28 cellular contexts compared by ENCODE assay signal in genomic region chr1:113951719-113952118, GRCh38. TPM values are rescaled to one million over a fixed set of nuclear protein-coding genes. Genes with fewer than 3 reads are reported as not detected.
A peak's percentile ranks its signal among the peaks of the same experiment; 100 is the strongest.
DNase-seq lines count a peak whose midpoint lies in the region; ATAC-seq, FAIRE-seq and TF ChIP-seq lines count a peak whose summit lies in the region.
"Had no signal": no experiment of that assay in that cellular context is flagged by ENCODE, and none has a peak within 500 bp of the region (broad histone marks: within the 10 kb centered on the region; RNA-seq: fewer than 3 reads in every experiment).

No MANE protein-coding gene starts in this region.

- TF ChIP-seq RAD21 in K562 (CRISPR knock-in tag; conservative IDR thresholded peaks at IDR 0.05 in 1 of 2, IDR thresholded peaks at IDR 0.05 in 1 of 2) = no peak

- no peak for DNase-seq in activated naive CD4-positive, alpha-beta T cell treated with anti-CD3 and anti-CD28 coated beads, Interleukin-2, amount 10 ng/mL, durations not matched to agents 7 days and 5 days
- DNase-seq in T-helper 17 cell (no peak), K562 (ENCODE audit: extremely low read depth in 1 of 4, low spot score in 3 of 4) (no peak), erythroblast (lab: John Stamatoyannopoulos, UW) (no peak), GM13977 (ENCODE audit: low spot score) (no peak)
- DNase-seq in effector memory CD4-positive, alpha-beta T cell = no peak
- DNase-seq: Calu3; DMS79 treated with DMSO at 0.1 percent for 48 hours; GF-D8; KG1; MM.1S; NCI-H1417; NCI-H1694; NCI-H2029 treated with DMSO at 0.1 percent for 48 hours; NCI-H446 treated with DMSO at 0.1 percent for 48 hours; NCI-H526; NCI-H82; NK-92 treated with Interleukin-12 subunit alpha and Interleukin-12 subunit beta, amount 100 ng/mL, for 24 hours; PC-9; SJCRH30 had no signal

- no peak overlapping the region for H3K4me3 Mint-ChIP-seq in activated naive CD4-positive, alpha-beta T cell treated with anti-CD3 and anti-CD28 coated beads, Interleukin-2, amount 50 U/mL, for 24 hours
- H3K4me3 Mint-ChIP-seq in activated naive CD4-positive, alpha-beta T cell treated with anti-CD3 and anti-CD28 coated beads, Interleukin-2, amount 10 ng/mL, durations not matched to agents 7 days and 5 days = no peak overlapping the region
- H3K4me3 Mint-ChIP-seq in T-helper 17 cell = no peak overlapping the region

- no peaks in the 10 kb centered on the region for H3K9me3 ChIP-seq in T-helper 17 cell (ENCODE audit: control insufficient read depth, low read length, poor library complexity, severe bottlenecking)
- no peaks in the 10 kb centered on the region for H3K9me3 ChIP-seq in K562 (replicated peaks; ENCODE audit: control insufficient read depth, insufficient read depth, low read depth, low read length)
- H3K9me3 ChIP-seq in effector memory CD4-positive, alpha-beta T cell (ENCODE audit: control insufficient read depth, low read length) = no peaks in the 10 kb centered on the region
- H3K9me3 ChIP-seq: BLaER1, SJCRH30 had no signal

- H2AFZ ChIP-seq in K562 (ENCODE audit: low read depth, low read length) = no peak overlapping the region
- H2AFZ ChIP-seq: PC-9 had no signal

- POLR2A ChIA-PET in K562 (lab: Yijun Ruan, JAX) = interaction anchor here (0.6 to 2.9 kb wide), 5 partner anchors 8 to 554 kb away, joined by 3 to 16 read pairs (median 4); no protein-coding TSS in a partner anchor

- peaks cover 50% of the 10 kb centered on the region for H3K36me3 ChIP-seq in K562 (ENCODE audit: control insufficient read depth, insufficient read depth, low read length)
- peaks cover 21% of the 10 kb centered on the region for H3K36me3 ChIP-seq in effector memory CD4-positive, alpha-beta T cell (ENCODE audit: control insufficient read depth, insufficient read depth, low read length)

- peak overlapping the region; percentile 65 for H3K27ac Mint-ChIP-seq in activated naive CD4-positive, alpha-beta T cell treated with anti-CD3 and anti-CD28 coated beads, Interleukin-2, amount 50 U/mL, for 24 hours
- H3K27ac Mint-ChIP-seq in activated naive CD4-positive, alpha-beta T cell treated with anti-CD3 and anti-CD28 coated beads, Interleukin-2, amount 10 ng/mL, durations not matched to agents 7 days and 5 days = no peak overlapping the region
- peak overlapping the region; percentile 67 for H3K27ac Mint-ChIP-seq in T-helper 17 cell

- WGBS in K562 (ENCODE audit: insufficient coverage, low coverage, missing lambda C conversion rate) = 100% methylated on average over 2 of the region's 2 CpGs

- H3K4me2 ChIP-seq in K562 (ENCODE audit: insufficient read depth, low read length) = no peak overlapping the region
- H3K4me2 ChIP-seq: BLaER1, PC-9 had no signal

- no peak overlapping the region for H3K9ac ChIP-seq in K562 (ENCODE audit: insufficient read depth in 1 of 2, low read depth in 2 of 2, low read length in 2 of 2)
- H3K9ac ChIP-seq: BLaER1 had no signal

- TF ChIP-seq POLR2A in K562 (conservative IDR thresholded peaks at IDR 0.05) (no peak), erythroblast (IDR thresholded peaks at IDR 0.05; ENCODE audit: low read length) (no peak)

- no peaks in the 10 kb centered on the region for H4K20me1 ChIP-seq in K562 (replicated peaks; ENCODE audit: control insufficient read depth, insufficient read depth, low read length)

- BruUV-seq in K562 (replicated peaks; lab: Mats Ljungman, UMichigan) = no TSS peak

- ATAC-seq in T-helper 17 cell = no peak
- ATAC-seq in K562 = no peak
- ATAC-seq: HCT116, Right ventricle myocardium inferior, SK-N-SH treated with all-trans-retinoic acid at 6 μM for 48 hours had no signal

- in situ Hi-C loops in K562 (cut with MboI) = no loop called here
- in situ Hi-C loops in GM13977 (cut with MboI; ENCODE audit: low pct_unique_long_range_greater_than_20kb, low sequenced_read_pairs, unreplicated experiment) = no loop called here

- H3K27ac ChIP-seq in K562 (ENCODE audit: extremely low read depth, low read depth, low read length) = no peak overlapping the region
- no peak overlapping the region for H3K27ac ChIP-seq in effector memory CD4-positive, alpha-beta T cell (ENCODE audit: insufficient read depth, low read length, poor library complexity, severe bottlenecking)
- H3K27ac ChIP-seq: BLaER1, PC-9, SJCRH30 had no signal

- CTCF ChIA-PET in activated naive CD4-positive, alpha-beta T cell treated with anti-CD3 and anti-CD28 coated beads, Interleukin-2, amount 10 ng/mL, durations not matched to agents 7 days and 5 days (lab: Charles Lee) = interaction anchor here (1.1 to 1.6 kb wide), 2 partner anchors 19 to 23 kb away, joined by 4 to 6 read pairs; no protein-coding TSS in a partner anchor
- CTCF ChIA-PET in K562 (lab: Yijun Ruan, JAX; ENCODE audit: low intra/inter-chr PET ratio) = interaction anchor here (0.5 to 0.6 kb wide), 2 partner anchors 116 to 1752 kb away, joined by 3 read pairs; no protein-coding TSS in a partner anchor

- intact Hi-C loops in K562 (cut with micrococcal nuclease) = no loop called here

- H3K27me3 Mint-ChIP-seq in activated naive CD4-positive, alpha-beta T cell treated with anti-CD3 and anti-CD28 coated beads, Interleukin-2, amount 50 U/mL, for 24 hours = no peaks in the 10 kb centered on the region
- H3K27me3 Mint-ChIP-seq in activated naive CD4-positive, alpha-beta T cell treated with anti-CD3 and anti-CD28 coated beads, Interleukin-2, amount 10 ng/mL, durations not matched to agents 7 days and 5 days = no peaks in the 10 kb centered on the region
- H3K27me3 Mint-ChIP-seq in T-helper 17 cell = no peaks in the 10 kb centered on the region

- TF ChIP-seq CTCF in K562 (IDR thresholded peaks at IDR 0.05 in 2 of 3, conservative IDR thresholded peaks at IDR 0.05 in 1 of 3; ENCODE audit: insufficient read depth in 2 of 3, low read depth in 1 of 3, low read length in 3 of 3) (no peak), GM13977 (IDR thresholded peaks at IDR 0.05; ENCODE audit: extremely low read depth, insufficient read depth, missing control alignments) (no peak)

- H3K36me3 Mint-ChIP-seq in activated naive CD4-positive, alpha-beta T cell treated with anti-CD3 and anti-CD28 coated beads, Interleukin-2, amount 50 U/mL, for 24 hours = peaks cover 7% of the 10 kb centered on the region
- H3K36me3 Mint-ChIP-seq in activated naive CD4-positive, alpha-beta T cell treated with anti-CD3 and anti-CD28 coated beads, Interleukin-2, amount 10 ng/mL, durations not matched to agents 7 days and 5 days = peaks cover 43% of the 10 kb centered on the region
- H3K36me3 Mint-ChIP-seq in T-helper 17 cell (ENCODE audit: low read depth) = peaks cover 2% of the 10 kb centered on the region

- peaks cover 84% of the 10 kb centered on the region for H3K4me1 Mint-ChIP-seq in activated naive CD4-positive, alpha-beta T cell treated with anti-CD3 and anti-CD28 coated beads, Interleukin-2, amount 50 U/mL, for 24 hours
- peaks cover 42% of the 10 kb centered on the region for H3K4me1 Mint-ChIP-seq in activated naive CD4-positive, alpha-beta T cell treated with anti-CD3 and anti-CD28 coated beads, Interleukin-2, amount 10 ng/mL, durations not matched to agents 7 days and 5 days
- H3K4me1 Mint-ChIP-seq in T-helper 17 cell = peaks cover 41% of the 10 kb centered on the region

- H3K27me3 ChIP-seq in K562 (ENCODE audit: control insufficient read depth in 2 of 2, insufficient read depth in 2 of 2, low read length in 2 of 2) = no peaks in the 10 kb centered on the region
- no peaks in the 10 kb centered on the region for H3K27me3 ChIP-seq in effector memory CD4-positive, alpha-beta T cell (replicated peaks; ENCODE audit: control insufficient read depth, insufficient read depth, low read length, poor library complexity, severe bottlenecking)
- H3K27me3 ChIP-seq: BLaER1, SJCRH30 had no signal

- H3K9me1 ChIP-seq in K562 (ENCODE audit: control insufficient read depth, insufficient read depth, low read length) = no peaks in the 10 kb centered on the region

- no peak for TF ChIP-seq EP300 in K562 (IDR thresholded peaks at IDR 0.05; ENCODE audit: low read length)

- H3K4me1 ChIP-seq in K562 (replicated peaks in 1 of 2; ENCODE audit: control insufficient read depth in 2 of 2, insufficient read depth in 2 of 2, low read length in 2 of 2) = peaks cover 11 to 26% of the 10 kb centered on the region in 2 experiments; a peak in 4 of 5 replicates
- H3K4me1 ChIP-seq in effector memory CD4-positive, alpha-beta T cell (ENCODE audit: control insufficient read depth, insufficient read depth, low read length, poor library complexity, severe bottlenecking) = peaks cover 28% of the 10 kb centered on the region
- H3K4me1 ChIP-seq: SJCRH30 had no signal

- no peak overlapping the region for H3K4me3 ChIP-seq in K562
- no peak overlapping the region for H3K4me3 ChIP-seq in effector memory CD4-positive, alpha-beta T cell (ENCODE audit: insufficient read depth, low read depth, low read length, poor library complexity, severe bottlenecking)
- H3K4me3 ChIP-seq: BLaER1, PC-9, SJCRH30 had no signal

- H3K79me2 ChIP-seq in K562 (ENCODE audit: control insufficient read depth, insufficient read depth, low read length) = peaks cover 63% of the 10 kb centered on the region

- H3K9me3 Mint-ChIP-seq in activated naive CD4-positive, alpha-beta T cell treated with anti-CD3 and anti-CD28 coated beads, Interleukin-2, amount 50 U/mL, for 24 hours = no peaks in the 10 kb centered on the region
- no peaks in the 10 kb centered on the region for H3K9me3 Mint-ChIP-seq in activated naive CD4-positive, alpha-beta T cell treated with anti-CD3 and anti-CD28 coated beads, Interleukin-2, amount 10 ng/mL, durations not matched to agents 7 days and 5 days

- no peak for FAIRE-seq in K562 (lab: Jason Lieb, UNC)
- FAIRE-seq: A204.1, GM12891, GM19239 had no signal

RNA-seq across cellular contexts. Expression of gene HIPK1, which starts 22.6 kb away (rescaled TPM):
- total RNA-seq in T-helper 17 cell (100 to 1,000 TPM; 228 to 253 TPM), K562 (2014; rRNA removed) (20.2 and 28.3 TPM in 2 replicates), K562 (2014; rRNA removed; fragmentation: Illumina TruSeq; extraction: Trizol) (29.6 and 33.1 TPM in 2 replicates), K562 (2015; rRNA removed; fragmentation: Illumina TruSeq; extraction: Trizol) (28.6 and 29.6 TPM in 2 replicates), K562 (2021) (57.5 and 57.9 TPM in 2 replicates)
- total RNA-seq in K562 (2011; cell fraction: chromatin; rRNA removed; ENCODE audit: low replicate concordance) = 87.8 and 103 TPM in 2 replicates
- 36.9 and 44.0 TPM in 2 replicates for total RNA-seq in K562 (2011; cell fraction: nucleolus; rRNA removed)
- 51.7 and 52.1 TPM in 2 replicates for total RNA-seq in K562 (2011; cell fraction: nucleoplasm; rRNA removed)
- polyA plus RNA-seq in K562 (2011; rRNA removed) (56.1 and 66.4 TPM in 2 replicates), K562 (2014; fragmentation: Illumina TruSeq; extraction: Trizol) (34.5 and 35.9 TPM in 2 replicates), K562 (2014; fragmentation: Nextera tagmentation; extraction: Ambion mirVana) (10 to 100 TPM in 1 of 2 experiments, 1 to 10 TPM in 1; 10.0 to 10.9 TPM), K562 (2014; rRNA removed) (21.3 and 21.9 TPM in 2 replicates)
- polyA plus RNA-seq in K562 (2011; cell fraction: cytosol; rRNA removed) = 61.3 and 67.9 TPM in 2 replicates
- 83.1 and 90.0 TPM in 2 replicates for polyA plus RNA-seq in K562 (2011; cell fraction: nucleus; rRNA removed)
- 26.4 and 28.7 TPM in 2 replicates for polyA plus RNA-seq in K562 (2012)
- polyA minus RNA-seq in K562 (2011; rRNA and poly(A)+ RNA removed) = 157 and 177 TPM in 2 replicates
- 66.3 and 89.1 TPM in 2 replicates for polyA minus RNA-seq in K562 (2011; cell fraction: cytosol; rRNA and poly(A)+ RNA removed)
- polyA minus RNA-seq in K562 (2011; cell fraction: nucleus; rRNA and poly(A)+ RNA removed) = 27.6 and 55.2 TPM in 2 replicates

RNA-seq across cellular contexts. Expression of gene OLFML3, which starts 27.6 kb away (rescaled TPM):
- total RNA-seq in T-helper 17 cell (1 to 10 TPM; 1.0 to 1.2 TPM), K562 (2014; rRNA removed) (not detected in 2 replicates), K562 (2014; rRNA removed; fragmentation: Illumina TruSeq; extraction: Trizol) (0.07 TPM in 1 of 2 replicates, not detected in the other), K562 (2015; rRNA removed; fragmentation: Illumina TruSeq; extraction: Trizol) (0.07 and 0.08 TPM in 2 replicates), K562 (2021) (0.13 and 0.16 TPM in 2 replicates)
- total RNA-seq in K562 (2011; cell fraction: chromatin; rRNA removed; ENCODE audit: low replicate concordance) = 0.28 and 0.65 TPM in 2 replicates
- 0.33 TPM in 1 of 2 replicates, not detected in the other for total RNA-seq in K562 (2011; cell fraction: nucleolus; rRNA removed)
- 0.44 and 0.46 TPM in 2 replicates for total RNA-seq in K562 (2011; cell fraction: nucleoplasm; rRNA removed)
- polyA plus RNA-seq in K562 (2011; rRNA removed) (not detected in 2 replicates), K562 (2014; fragmentation: Illumina TruSeq; extraction: Trizol) (not detected in 2 replicates), K562 (2014; fragmentation: Nextera tagmentation; extraction: Ambion mirVana) (not detected), K562 (2014; rRNA removed) (not detected in 2 replicates)
- 0.03 TPM in 1 of 2 replicates, not detected in the other for polyA plus RNA-seq in K562 (2011; cell fraction: cytosol; rRNA removed)
- 0.07 and 0.11 TPM in 2 replicates for polyA plus RNA-seq in K562 (2011; cell fraction: nucleus; rRNA removed)
- polyA plus RNA-seq in K562 (2012) = not detected in 2 replicates
- polyA minus RNA-seq in K562 (2011; rRNA and poly(A)+ RNA removed) = 0.15 and 0.18 TPM in 2 replicates
- not detected in 2 replicates for polyA minus RNA-seq in K562 (2011; cell fraction: cytosol; rRNA and poly(A)+ RNA removed)
- 0.40 and 0.89 TPM in 2 replicates for polyA minus RNA-seq in K562 (2011; cell fraction: nucleus; rRNA and poly(A)+ RNA removed)
- total RNA-seq: Calu3 had no signal

RNA-seq across cellular contexts. Expression of gene DCLRE1B, which starts 46.6 kb away (rescaled TPM):
- total RNA-seq in T-helper 17 cell = 1 to 10 TPM; 5.4 to 7.0 TPM
- 9.0 and 11.8 TPM in 2 replicates for total RNA-seq in K562 (2011; cell fraction: chromatin; rRNA removed; ENCODE audit: low replicate concordance)
- total RNA-seq in K562 (2011; cell fraction: nucleolus; rRNA removed) = 8.8 and 8.9 TPM in 2 replicates
- 8.4 and 10.4 TPM in 2 replicates for total RNA-seq in K562 (2011; cell fraction: nucleoplasm; rRNA removed)
- 10.6 and 15.8 TPM in 2 replicates for total RNA-seq in K562 (2014; rRNA removed)
- total RNA-seq in K562 (2014; rRNA removed; fragmentation: Illumina TruSeq; extraction: Trizol) = 17.2 and 19.2 TPM in 2 replicates
- total RNA-seq in K562 (2015; rRNA removed; fragmentation: Illumina TruSeq; extraction: Trizol) = 22.6 and 22.9 TPM in 2 replicates
- total RNA-seq in K562 (2021) = 22.8 and 23.7 TPM in 2 replicates
- 11.0 and 11.7 TPM in 2 replicates for polyA plus RNA-seq in K562 (2011; rRNA removed)
- 13.7 and 18.9 TPM in 2 replicates for polyA plus RNA-seq in K562 (2011; cell fraction: cytosol; rRNA removed)
- 6.8 and 10.7 TPM in 2 replicates for polyA plus RNA-seq in K562 (2011; cell fraction: nucleus; rRNA removed)
- polyA plus RNA-seq in K562 (2012) = 14.8 and 17.9 TPM in 2 replicates
- 25.9 and 28.8 TPM in 2 replicates for polyA plus RNA-seq in K562 (2014; fragmentation: Illumina TruSeq; extraction: Trizol)
- 10 to 100 TPM; 12.4 to 22.2 TPM for polyA plus RNA-seq in K562 (2014; fragmentation: Nextera tagmentation; extraction: Ambion mirVana)
- polyA plus RNA-seq in K562 (2014; rRNA removed) = 14.9 and 18.0 TPM in 2 replicates
- 14.5 and 14.7 TPM in 2 replicates for polyA minus RNA-seq in K562 (2011; rRNA and poly(A)+ RNA removed)
- polyA minus RNA-seq in K562 (2011; cell fraction: cytosol; rRNA and poly(A)+ RNA removed) = 10.4 and 16.3 TPM in 2 replicates
- polyA minus RNA-seq in K562 (2011; cell fraction: nucleus; rRNA and poly(A)+ RNA removed) = 5.1 and 7.6 TPM in 2 replicates

RNA-seq across cellular contexts. Expression of gene AP4B1, which starts 47.1 kb away (rescaled TPM):
- total RNA-seq in T-helper 17 cell (10 to 100 TPM; 52.1 to 56.1 TPM), K562 (2014; rRNA removed) (15.8 and 20.2 TPM in 2 replicates), K562 (2014; rRNA removed; fragmentation: Illumina TruSeq; extraction: Trizol) (24.6 and 30.4 TPM in 2 replicates), K562 (2015; rRNA removed; fragmentation: Illumina TruSeq; extraction: Trizol) (21.2 and 21.7 TPM in 2 replicates), K562 (2021) (22.2 and 23.8 TPM in 2 replicates)
- 103 and 194 TPM in 2 replicates for total RNA-seq in K562 (2011; cell fraction: chromatin; rRNA removed; ENCODE audit: low replicate concordance)
- 47.9 and 67.8 TPM in 2 replicates for total RNA-seq in K562 (2011; cell fraction: nucleolus; rRNA removed)
- total RNA-seq in K562 (2011; cell fraction: nucleoplasm; rRNA removed) = 93.6 and 108 TPM in 2 replicates
- polyA plus RNA-seq in K562 (2011; rRNA removed) (36.5 and 37.3 TPM in 2 replicates), K562 (2014; fragmentation: Illumina TruSeq; extraction: Trizol) (26.7 and 28.5 TPM in 2 replicates), K562 (2014; fragmentation: Nextera tagmentation; extraction: Ambion mirVana) (10 to 100 TPM; 21.9 to 28.2 TPM), K562 (2014; rRNA removed) (26.1 and 32.0 TPM in 2 replicates)
- 11.8 and 29.3 TPM in 2 replicates for polyA plus RNA-seq in K562 (2011; cell fraction: cytosol; rRNA removed)
- polyA plus RNA-seq in K562 (2011; cell fraction: nucleus; rRNA removed) = 66.6 and 88.6 TPM in 2 replicates
- 19.7 and 20.1 TPM in 2 replicates for polyA plus RNA-seq in K562 (2012)
- polyA minus RNA-seq in K562 (2011; rRNA and poly(A)+ RNA removed) = 47.9 and 53.5 TPM in 2 replicates
- 15.7 and 16.8 TPM in 2 replicates for polyA minus RNA-seq in K562 (2011; cell fraction: cytosol; rRNA and poly(A)+ RNA removed)
- polyA minus RNA-seq in K562 (2011; cell fraction: nucleus; rRNA and poly(A)+ RNA removed) = 24.4 and 47.7 TPM in 2 replicates
